Comparison of ENCODE assay signal across 2 cellular contexts in genomic region chr9:137498720-137499150, GRCh38.
TF ChIP-seq lines count a peak whose summit lies in the region.

No MANE protein-coding gene starts in this region.

TF ChIP-seq in IMR-90, 13 proteins besides CTCF, POLR2A, EP300 and RAD21:
- TF ChIP-seq CHD1 (IDR thresholded peaks at IDR 0.05; ENCODE audit: low read depth, low read length) (no peak), FOS (IDR thresholded peaks at IDR 0.05; ENCODE audit: low read depth, low read length) (no peak), USF2 (IDR thresholded peaks at IDR 0.05; ENCODE audit: low read depth, low read length) (no peak), MAZ (IDR thresholded peaks at IDR 0.05; ENCODE audit: borderline replicate concordance, low read depth, low read length) (no peak), MXI1 (IDR thresholded peaks at IDR 0.05; ENCODE audit: borderline replicate concordance, low read depth, low read length) (no peak), NFE2L2 (IDR thresholded peaks at IDR 0.05; ENCODE audit: low read depth, low read length) (no peak)

TF ChIP-seq in WTC11, 78 proteins besides CTCF, POLR2A, EP300 and RAD21:
- no peak for TF ChIP-seq ERG (CRISPR knock-in tag; IDR thresholded peaks at IDR 0.05)
- TF ChIP-seq RORB (CRISPR knock-in tag; IDR thresholded peaks at IDR 0.05), result no peak
- TF ChIP-seq E2F4 (CRISPR knock-in tag; IDR thresholded peaks at IDR 0.05; ENCODE audit: borderline replicate concordance, low read depth), result no peak
